Comparison of ENCODE assay signal across 8 cellular contexts in genomic region chr19:52269338-52270261, GRCh38. TPM values are rescaled to one million over a fixed set of nuclear protein-coding genes. Genes with fewer than 3 reads are reported as not detected.
A peak's percentile ranks its signal among the peaks of the same experiment; 100 is the strongest.
DNase-seq lines count a peak whose midpoint lies in the region; ATAC-seq, FAIRE-seq and TF ChIP-seq lines count a peak whose summit lies in the region.

Gene ZNF766, plus strand, starts transcription at chr19:52269587. Its CDS starts 27 bp downstream, at chr19:52269614.

- TF ChIP-seq CTCF in GM10266 (IDR thresholded peaks at IDR 0.05; ENCODE audit: control insufficient read depth, insufficient read depth, low read depth, missing control alignments): no peak
- TF ChIP-seq CTCF in pancreas (IDR thresholded peaks at IDR 0.05): no peak
- no peak for TF ChIP-seq CTCF in tibial artery (IDR thresholded peaks at IDR 0.05)

- peak; percentile 37 for FAIRE-seq in pancreas (lab: Jason Lieb, UNC)

- peak; percentile 94 for DNase-seq in GM10266 (ENCODE audit: extremely low spot score)
- DNase-seq in NCI-H1417 (lab: John Stamatoyannopoulos, UW): peak; percentile 92 to 97 (median 95)
- DNase-seq in SW 1271 (lab: John Stamatoyannopoulos, UW): peak; percentile 65 to 90
- DNase-seq in activated naive CD8-positive, alpha-beta T cell treated with anti-CD3 and anti-CD28 coated beads, Interleukin-2, amount 50 U/mL, for 16 hours (ENCODE audit: low read depth, low spot score): peak; percentile 98
- DNase-seq in Right ventricle myocardium superior: peak; percentile 98
- peak; percentile 96 to 99 (median 98) for DNase-seq in pancreas
- DNase-seq in tibial artery: peak; percentile 98 to 99

- 0 to 1% methylated on average over 70 of the region's 70 CpGs for WGBS in pancreas, 2 donors

- H3K9me3 ChIP-seq in pancreas (no peaks in the 10 kb centered on the region), tibial artery (no peaks in the 10 kb centered on the region)

- no peaks in the 10 kb centered on the region for H3K27me3 ChIP-seq in pancreas
- no peaks in the 10 kb centered on the region for H3K27me3 ChIP-seq in tibial artery

- peak within 1 kb of the TSS; percentile 91 to 98 (median 96) for H3K4me3 ChIP-seq in pancreas
- peak within 1 kb of the TSS; percentile 93 to 96 for H3K4me3 ChIP-seq in tibial artery

- H3K36me3 ChIP-seq in pancreas: no peaks in the 10 kb centered on the region
- peaks cover 0 to 8% (median 7%) of the 10 kb centered on the region in 3 donors for H3K36me3 ChIP-seq in tibial artery

- intact Hi-C loops in Right ventricle myocardium superior (cut with DNase I): no loop called here
- intact Hi-C loops in pancreas (cut with DNase I): no loop called here
- intact Hi-C loops in tibial artery (cut with DNase I; ENCODE audit: low total_unique reads): loop anchor here (10.0 kb wide), 1 partner anchor 355 kb away; no protein-coding TSS in a partner anchor

- peak within 1 kb of the TSS; percentile 90 to 96 (median 94) for H3K27ac ChIP-seq in pancreas
- H3K27ac ChIP-seq in tibial artery: peak within 1 kb of the TSS; percentile 99

- H3K4me1 ChIP-seq in pancreas: peaks cover 0 to 7% (median 5%) of the 10 kb centered on the region in 3 donors
- H3K4me1 ChIP-seq in tibial artery: peaks cover 0 to 28% (median 19%) of the 10 kb centered on the region in 4 donors

- ATAC-seq in HG02759 (IDR thresholded peaks at IDR 0.05; ENCODE audit: unreplicated experiment) (peak; percentile 96), Right ventricle myocardium superior (ENCODE audit: poor library complexity) (peak; percentile 100), pancreas (peak; percentile 100)

RNA-seq across cellular contexts. Expression of gene ZNF766, which starts in this region (rescaled TPM):
- 11.1 TPM for total RNA-seq in Right ventricle myocardium superior
- total RNA-seq in pancreas: 10 to 100 TPM in 1 of 6 donors, 1 to 10 TPM in 5; 4.9 to 12.5 (median 7.2) TPM
- polyA plus RNA-seq in pancreas: 1 to 10 TPM; 2.1 to 4.0 TPM

Comparison
In these comparisons a context has a peak if more than half of its experiments do, and no peak if none do; other contexts are left out.
1. Peak in every context shown above with its lines: DNase-seq, ATAC-seq, H3K4me3 ChIP-seq and H3K27ac ChIP-seq.